8 cellular contexts compared by ENCODE assay signal in the genomic region with DNA sequence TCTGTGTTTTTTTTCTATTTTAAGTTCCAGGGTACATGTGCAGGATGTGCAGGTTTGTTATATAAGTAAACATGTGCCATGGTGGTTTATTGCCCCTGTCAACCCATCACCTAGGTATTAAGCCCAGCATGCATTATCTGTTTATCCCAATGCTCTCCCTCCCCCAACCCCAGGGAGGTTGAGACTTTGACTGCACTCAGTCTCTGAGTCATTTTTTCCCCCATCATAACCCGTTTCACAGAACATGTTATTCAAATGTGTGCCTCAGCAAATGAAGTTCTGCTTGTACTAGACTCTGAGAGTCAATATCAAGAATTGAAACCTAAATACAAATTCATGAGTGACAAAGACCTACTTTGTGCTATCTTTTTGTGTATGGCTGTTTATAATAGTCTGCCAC.
A peak's percentile ranks its signal among the peaks of the same experiment; 100 is the strongest.
DNase-seq lines count a peak whose midpoint lies in the region; ATAC-seq and TF ChIP-seq lines count a peak whose summit lies in the region.
"Had no signal": no experiment of that assay in that cellular context is flagged by ENCODE, and none has a peak within 500 bp of the region (broad histone marks: within the 10 kb centered on the region; RNA-seq: fewer than 3 reads in every experiment).

No MANE protein-coding gene starts in this region.

- H3K9me3 ChIP-seq in CD4-positive, alpha-beta memory T cell (ENCODE audit: control insufficient read depth in 1 of 2, low read length in 2 of 2) = no peaks in the 10 kb centered on the region

- no peaks in the 10 kb centered on the region for H3K27me3 ChIP-seq in CD4-positive, alpha-beta memory T cell (ENCODE audit: insufficient read depth, low read length)

- H3K4me1 Mint-ChIP-seq in progenitor cell of endocrine pancreas (ENCODE audit: low read depth) = no peaks in the 10 kb centered on the region
- H3K4me1 Mint-ChIP-seq in CD4-positive, alpha-beta memory T cell = peaks cover 0 to 11% (median 6%) of the 10 kb centered on the region in 4 donors

- H3K36me3 ChIP-seq in CD4-positive, alpha-beta memory T cell (ENCODE audit: insufficient read depth, low read length) = no peaks in the 10 kb centered on the region

- H3K4me1 ChIP-seq in CD4-positive, alpha-beta memory T cell (ENCODE audit: insufficient read depth, low read length) = no peaks in the 10 kb centered on the region

- peak; percentile 9 for DNase-seq in HEK293T (ENCODE audit: extremely low spot score)
- peak; percentile 6 to 27 for DNase-seq in activated CD4-positive, alpha-beta T cell treated with anti-CD3 and anti-CD28 coated beads, Interleukin-2, amount 50 U/mL, for 48 hours
- DNase-seq in renal cortical epithelial cell (ENCODE audit: low read depth) = peak; percentile 8
- DNase-seq in progenitor cell of endocrine pancreas (ENCODE audit: low spot score, unreplicated experiment) = no peak
- DNase-seq in CD4-positive, alpha-beta memory T cell = no peak
- DNase-seq in NCI-H2107 (lab: John Stamatoyannopoulos, UW) = no peak
- DNase-seq: activated effector memory CD4-positive, alpha-beta T cell treated with anti-CD3 and anti-CD28 coated beads, Interleukin-2, amount 50 U/mL, for 16 hours had no signal

- no peak overlapping the region for H3K27ac Mint-ChIP-seq in progenitor cell of endocrine pancreas
- H3K27ac Mint-ChIP-seq in CD4-positive, alpha-beta memory T cell = no peak overlapping the region

- H3K36me3 Mint-ChIP-seq in progenitor cell of endocrine pancreas (ENCODE audit: insufficient read depth) = no peaks in the 10 kb centered on the region
- H3K36me3 Mint-ChIP-seq in CD4-positive, alpha-beta memory T cell = peaks cover 4 to 5% of the 10 kb centered on the region in 2 donors

- H3K9me3 Mint-ChIP-seq in progenitor cell of endocrine pancreas (ENCODE audit: low read depth) = no peaks in the 10 kb centered on the region
- H3K9me3 Mint-ChIP-seq in CD4-positive, alpha-beta memory T cell = no peaks in the 10 kb centered on the region

- no peak overlapping the region for H3K4me3 Mint-ChIP-seq in progenitor cell of endocrine pancreas (ENCODE audit: low read depth)
- no peak overlapping the region for H3K4me3 Mint-ChIP-seq in CD4-positive, alpha-beta memory T cell

- peak; percentile 50 for ATAC-seq in GM18511 (IDR thresholded peaks at IDR 0.05; ENCODE audit: unreplicated experiment)

- intact Hi-C loops in CD4-positive, alpha-beta memory T cell (cut with micrococcal nuclease) = no loop called here

- POLR2A ChIA-PET in HEK293T (lab: Yijun Ruan, JAX) = no interaction called here
- POLR2A ChIA-PET in CD4-positive, alpha-beta memory T cell (lab: Charles Lee; ENCODE audit: partially characterized antibody) = no interaction called here

- no peak overlapping the region for H3K27ac ChIP-seq in CD4-positive, alpha-beta memory T cell (ENCODE audit: low read depth, low read length)

- no peaks in the 10 kb centered on the region for H3K27me3 Mint-ChIP-seq in progenitor cell of endocrine pancreas
- H3K27me3 Mint-ChIP-seq in CD4-positive, alpha-beta memory T cell = no peaks in the 10 kb centered on the region

- no peak for TF ChIP-seq CTCF in progenitor cell of endocrine pancreas (IDR thresholded peaks at IDR 0.05; ENCODE audit: unreplicated experiment)

- CTCF ChIA-PET in HEK293T (lab: Yijun Ruan, JAX) = no interaction called here
- CTCF ChIA-PET in CD4-positive, alpha-beta memory T cell (lab: Charles Lee; ENCODE audit: partially characterized antibody) = interaction anchor here (0.9 kb wide), 1 partner anchor 258 kb away, joined by 3 read pairs; no protein-coding TSS in a partner anchor

- H3K4me3 ChIP-seq in CD4-positive, alpha-beta memory T cell (ENCODE audit: low read length in 2 of 2) = no peak overlapping the region

TF ChIP-seq in HEK293T, 16 proteins besides CTCF, POLR2A, EP300 and RAD21:
- TF ChIP-seq ELF4 (IDR thresholded peaks at IDR 0.05) (no peak), HDGF (IDR thresholded peaks at IDR 0.05; ENCODE audit: borderline replicate concordance) (no peak), FOXA1 (IDR thresholded peaks at IDR 0.05) (no peak), SUZ12 (IDR thresholded peaks at IDR 0.05) (no peak), FOXM1 (IDR thresholded peaks at IDR 0.05; ENCODE audit: borderline replicate concordance) (no peak), SP1 (IDR thresholded peaks at IDR 0.05) (no peak)
- TF ChIP-seq, protein P1, sequence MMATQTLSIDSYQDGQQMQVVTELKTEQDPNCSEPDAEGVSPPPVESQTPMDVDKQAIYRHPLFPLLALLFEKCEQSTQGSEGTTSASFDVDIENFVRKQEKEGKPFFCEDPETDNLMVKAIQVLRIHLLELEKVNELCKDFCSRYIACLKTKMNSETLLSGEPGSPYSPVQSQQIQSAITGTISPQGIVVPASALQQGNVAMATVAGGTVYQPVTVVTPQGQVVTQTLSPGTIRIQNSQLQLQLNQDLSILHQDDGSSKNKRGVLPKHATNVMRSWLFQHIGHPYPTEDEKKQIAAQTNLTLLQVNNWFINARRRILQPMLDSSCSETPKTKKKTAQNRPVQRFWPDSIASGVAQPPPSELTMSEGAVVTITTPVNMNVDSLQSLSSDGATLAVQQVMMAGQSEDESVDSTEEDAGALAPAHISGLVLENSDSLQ (IDR thresholded peaks at IDR 0.05) = peak; percentile 53; the same call in 1 of the 2 replicates
TF ChIP-seq in HEK293T: peak in this region for 1.

Comparison
In these comparisons a context has a peak if more than half of its experiments do, and no peak if none do; other contexts are left out.
1. DNase-seq: peak in HEK293T (single experiment), activated CD4-positive, alpha-beta T cell treated with anti-CD3 and anti-CD28 coated beads, Interleukin-2, amount 50 U/mL, for 48 hours (2 of 2) and renal cortical epithelial cell (single experiment); none in progenitor cell of endocrine pancreas (single experiment), CD4-positive, alpha-beta memory T cell (0 of 5) and NCI-H2107 (single experiment).